ENCODE assay signal across 32 cellular contexts in the genomic region with DNA sequence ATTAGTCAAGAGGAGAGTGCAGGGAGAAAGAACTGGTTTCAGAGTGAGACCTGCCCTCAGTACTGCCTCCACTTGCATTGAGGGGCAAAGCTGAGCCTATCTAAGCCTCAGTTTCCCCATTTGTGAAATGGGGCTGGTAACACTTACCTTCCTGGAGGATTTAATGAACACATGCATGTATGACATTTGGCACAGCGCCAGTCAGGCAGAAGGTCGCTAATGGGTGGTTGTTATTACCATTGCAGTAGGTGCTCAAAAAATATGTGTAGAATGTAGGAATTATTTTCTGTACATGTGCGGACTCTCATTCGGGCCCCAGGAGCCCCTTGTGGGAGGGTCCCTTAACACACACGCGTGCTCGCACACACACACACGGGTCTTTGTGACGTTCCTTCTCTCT. TPM values are rescaled to one million over a fixed set of nuclear protein-coding genes. Genes with fewer than 3 reads are reported as not detected.
"Had no signal": no experiment of that assay in that cellular context is flagged by ENCODE, and none has a peak within 500 bp of the region (broad histone marks: within the 10 kb centered on the region; RNA-seq: fewer than 3 reads in every experiment).

No MANE protein-coding gene starts in this region.

- H3K27ac ChIP-seq: thyroid gland, upper lobe of left lung had no signal

- DNase-seq: activated CD4-positive, alpha-beta T cell treated with anti-CD3 and anti-CD28 coated beads for 1 hour; activated CD4-positive, alpha-beta T cell treated with anti-CD3 and anti-CD28 coated beads, Interleukin-2, amount 10 ng/mL, durations not matched to agents 7 days and 5 days; activated CD8-positive, alpha-beta T cell treated with anti-CD3 and anti-CD28 coated beads for 36 hours; activated gamma-delta T cell treated with Interleukin-2 at 50 U/mL for 16 hours; activated naive CD8-positive, alpha-beta T cell treated with anti-CD3 and anti-CD28 coated beads, Interleukin-2, amount 50 U/mL, for 24 hours; activated T-cell treated with anti-CD3 and anti-CD28 coated beads, Interleukin-2, amount 50 U/mL, for 4 hours; amygdala; effector CD8-positive, alpha-beta T cell; head of caudate nucleus; hippocampal formation; kidney; midbrain; naive thymus-derived CD4-positive, alpha-beta T cell; ovary; retina; small intestine; stimulated activated CD4-positive, alpha-beta T cell treated with anti-CD3 and anti-CD28 coated beads, Interleukin-4, amount 100 ng/mL, for 24 hours; stimulated activated naive CD8-positive, alpha-beta T cell treated with anti-CD3 and anti-CD28 coated beads, Interleukin-15, amount 100 ng/mL, for 72 hours; thyroid gland; upper lobe of left lung had no signal

- FAIRE-seq: bronchial epithelial cell, colon, endometrium, kidney, small intestine had no signal

- H3K4me3 ChIP-seq: ovary, thyroid gland, upper lobe of left lung, vagina had no signal

- H3K27me3 Mint-ChIP-seq: activated CD4-positive, alpha-beta T cell treated with anti-CD3 and anti-CD28 coated beads, Interleukin-2, amount 10 ng/mL, durations not matched to agents 7 days and 5 days; activated naive CD4-positive, alpha-beta T cell treated with anti-CD3 and anti-CD28 coated beads, Interleukin-2, amount 50 U/mL, for 24 hours; activated naive CD8-positive, alpha-beta T cell treated with anti-CD3 and anti-CD28 coated beads, Interleukin-2, amount 50 U/mL, for 24 hours; stimulated activated naive CD8-positive, alpha-beta T cell treated with anti-CD3 and anti-CD28 coated beads, Interleukin-15, amount 100 ng/mL, for 72 hours had no signal

- H3K4me3 Mint-ChIP-seq: activated CD4-positive, alpha-beta T cell treated with anti-CD3 and anti-CD28 coated beads, Interleukin-2, amount 10 ng/mL, durations not matched to agents 7 days and 5 days; activated CD8-positive, alpha-beta T cell treated with anti-CD3 and anti-CD28 coated beads for 36 hours; activated naive CD4-positive, alpha-beta T cell treated with anti-CD3 and anti-CD28 coated beads, Interleukin-2, amount 50 U/mL, for 24 hours; activated naive CD8-positive, alpha-beta T cell treated with anti-CD3 and anti-CD28 coated beads, Interleukin-2, amount 50 U/mL, for 24 hours; activated T-cell treated with anti-CD3 and anti-CD28 coated beads, Interleukin-2, amount 50 U/mL, for 4 hours; activated T-helper 17 cell treated with anti-CD3 and anti-CD28 coated beads, Interleukin-2, amount 50 U/mL, for 72 hours; naive thymus-derived CD4-positive, alpha-beta T cell; stimulated activated effector memory CD8-positive, alpha-beta T cell treated with anti-CD3 and anti-CD28 coated beads, Interleukin-12 subunit alpha, Interleukin-12 subunit beta, amount 100 ng/mL, for 72 hours; stimulated activated naive CD8-positive, alpha-beta T cell treated with anti-CD3 and anti-CD28 coated beads, Interleukin-15, amount 100 ng/mL, for 72 hours had no signal

- H3K27ac Mint-ChIP-seq: activated CD4-positive, alpha-beta T cell treated with anti-CD3 and anti-CD28 coated beads, Interleukin-2, amount 10 ng/mL, durations not matched to agents 7 days and 5 days; activated CD8-positive, alpha-beta T cell treated with anti-CD3 and anti-CD28 coated beads for 36 hours; activated naive CD4-positive, alpha-beta T cell treated with anti-CD3 and anti-CD28 coated beads, Interleukin-2, amount 50 U/mL, for 24 hours; activated naive CD8-positive, alpha-beta T cell treated with anti-CD3 and anti-CD28 coated beads, Interleukin-2, amount 50 U/mL, for 24 hours; activated T-helper 17 cell treated with anti-CD3 and anti-CD28 coated beads, Interleukin-2, amount 50 U/mL, for 72 hours; progenitor cell of endocrine pancreas; stimulated activated effector memory CD8-positive, alpha-beta T cell treated with anti-CD3 and anti-CD28 coated beads, Interleukin-12 subunit alpha, Interleukin-12 subunit beta, amount 100 ng/mL, for 72 hours; stimulated activated naive CD8-positive, alpha-beta T cell treated with anti-CD3 and anti-CD28 coated beads, Interleukin-15, amount 100 ng/mL, for 72 hours had no signal

- H3K27me3 ChIP-seq: ovary, thyroid gland, upper lobe of left lung, vagina had no signal

- H3K4me1 ChIP-seq: thyroid gland had no signal

- H3K9me3 Mint-ChIP-seq: activated CD4-positive, alpha-beta T cell treated with anti-CD3 and anti-CD28 coated beads, Interleukin-2, amount 10 ng/mL, durations not matched to agents 7 days and 5 days; activated CD8-positive, alpha-beta T cell treated with anti-CD3 and anti-CD28 coated beads for 36 hours; activated naive CD4-positive, alpha-beta T cell treated with anti-CD3 and anti-CD28 coated beads, Interleukin-2, amount 50 U/mL, for 24 hours; activated naive CD8-positive, alpha-beta T cell treated with anti-CD3 and anti-CD28 coated beads, Interleukin-2, amount 50 U/mL, for 24 hours; activated T-cell treated with anti-CD3 and anti-CD28 coated beads, Interleukin-2, amount 50 U/mL, for 4 hours; activated T-helper 17 cell treated with anti-CD3 and anti-CD28 coated beads, Interleukin-2, amount 50 U/mL, for 72 hours; naive thymus-derived CD4-positive, alpha-beta T cell; stimulated activated effector memory CD8-positive, alpha-beta T cell treated with anti-CD3 and anti-CD28 coated beads, Interleukin-12 subunit alpha, Interleukin-12 subunit beta, amount 100 ng/mL, for 72 hours; stimulated activated naive CD8-positive, alpha-beta T cell treated with anti-CD3 and anti-CD28 coated beads, Interleukin-15, amount 100 ng/mL, for 72 hours had no signal

- H3K36me3 Mint-ChIP-seq: naive thymus-derived CD4-positive, alpha-beta T cell; stimulated activated effector memory CD8-positive, alpha-beta T cell treated with anti-CD3 and anti-CD28 coated beads, Interleukin-12 subunit alpha, Interleukin-12 subunit beta, amount 100 ng/mL, for 72 hours had no signal

- H3K4me1 Mint-ChIP-seq: activated T-helper 17 cell treated with anti-CD3 and anti-CD28 coated beads, Interleukin-2, amount 50 U/mL, for 72 hours; stimulated activated effector memory CD8-positive, alpha-beta T cell treated with anti-CD3 and anti-CD28 coated beads, Interleukin-12 subunit alpha, Interleukin-12 subunit beta, amount 100 ng/mL, for 72 hours had no signal

- H3K36me3 ChIP-seq: ovary, thyroid gland, upper lobe of left lung, vagina had no signal

- ATAC-seq: activated CD8-positive, alpha-beta T cell treated with anti-CD3 and anti-CD28 coated beads for 36 hours; activated naive CD8-positive, alpha-beta T cell treated with anti-CD3 and anti-CD28 coated beads, Interleukin-2, amount 50 U/mL, for 24 hours; activated T-cell treated with anti-CD3 and anti-CD28 coated beads, Interleukin-2, amount 50 U/mL, for 4 hours; activated T-helper 17 cell treated with anti-CD3 and anti-CD28 coated beads, Interleukin-2, amount 50 U/mL, for 72 hours; naive thymus-derived CD4-positive, alpha-beta T cell; sciatic nerve; stimulated activated effector memory CD8-positive, alpha-beta T cell treated with anti-CD3 and anti-CD28 coated beads, Interleukin-12 subunit alpha, Interleukin-12 subunit beta, amount 100 ng/mL, for 72 hours; stimulated activated naive CD8-positive, alpha-beta T cell treated with anti-CD3 and anti-CD28 coated beads, Interleukin-15, amount 100 ng/mL, for 72 hours had no signal

- H3K9me3 ChIP-seq: ovary, thyroid gland, upper lobe of left lung, vagina had no signal

RNA-seq across cellular contexts. Expression of gene FAT2, which starts 10.9 kb away (rescaled TPM):
- total RNA-seq: activated CD4-positive, alpha-beta T cell treated with anti-CD3 and anti-CD28 coated beads, Interleukin-2, amount 10 ng/mL, durations not matched to agents 7 days and 5 days; activated CD8-positive, alpha-beta T cell treated with anti-CD3 and anti-CD28 coated beads for 36 hours; activated T-cell treated with anti-CD3 and anti-CD28 coated beads, Interleukin-2, amount 50 U/mL, for 4 hours; activated T-helper 17 cell treated with anti-CD3 and anti-CD28 coated beads, Interleukin-2, amount 50 U/mL, for 72 hours; dermis microvascular lymphatic vessel endothelial cell; naive thymus-derived CD4-positive, alpha-beta T cell had no signal
- polyA plus RNA-seq: fibroblast of lung; naive thymus-derived CD4-positive, alpha-beta T cell; neural cell had no signal
